ENCODE assay signal across 8 cellular contexts in genomic region chr1:147171399-147172167, GRCh38. TPM values are rescaled to one million over a fixed set of nuclear protein-coding genes. Genes with fewer than 3 reads are reported as not detected.
DNase-seq lines count a peak whose midpoint lies in the region; ATAC-seq and TF ChIP-seq lines count a peak whose summit lies in the region.

No MANE protein-coding gene starts in this region.

- TF ChIP-seq POLR2A in body of pancreas (IDR thresholded peaks at IDR 0.05), result no peak

- peak overlapping the region; percentile 72 for H3K9ac ChIP-seq in MM.1S (ENCODE audit: low read length)

- TF ChIP-seq CTCF in MM.1S (IDR thresholded peaks at IDR 0.05; ENCODE audit: low read length) (peak; percentile 10; the same call in 1 of the 2 replicates), body of pancreas (IDR thresholded peaks at IDR 0.05) (no peak)

- H3K4me1 ChIP-seq in MM.1S (ENCODE audit: low read length), result peaks cover 15% of the 10 kb centered on the region
- peaks cover 54% of the 10 kb centered on the region for H3K4me1 ChIP-seq in body of pancreas

- peak overlapping the region; percentile 79; the same call in 1 of the 2 replicates for H3K27ac ChIP-seq in MM.1S (ENCODE audit: low read length)
- peak overlapping the region; percentile 89 to 94 (median 93) for H3K27ac ChIP-seq in body of pancreas

- ATAC-seq in body of pancreas (no peak), GM19035 (IDR thresholded peaks at IDR 0.05; ENCODE audit: unreplicated experiment) (no peak)

- H3K4me3 ChIP-seq in MM.1S (ENCODE audit: low read length), result peak overlapping the region; percentile 91
- peak overlapping the region; percentile 73 to 87 for H3K4me3 ChIP-seq in body of pancreas

- peaks cover 16% of the 10 kb centered on the region for H3F3A ChIP-seq in MM.1S (ENCODE audit: insufficient read depth, low read length)

- peak; percentile 55 for DNase-seq in activated CD8-positive, alpha-beta memory T cell treated with anti-CD3 and anti-CD28 coated beads for 24 hours
- DNase-seq in activated CD8-positive, alpha-beta memory T cell treated with anti-CD3 and anti-CD28 coated beads, Interleukin-2, amount 50 U/mL, for 48 hours, result no peak
- DNase-seq in MM.1S, result peak; percentile 45
- DNase-seq in body of pancreas, result peak in 1 of 4 donors; percentile 16
- DNase-seq in left kidney (ENCODE audit: low read depth, low spot score), result peak; percentile 50
- DNase-seq in superior temporal gyrus (ENCODE audit: extremely low spot score), result peak; percentile 44
- no peak for DNase-seq in NCI-H2196 (lab: John Stamatoyannopoulos, UW; ENCODE audit: unreplicated experiment)

- H3K79me2 ChIP-seq in MM.1S (ENCODE audit: low read length), result peaks cover 34% of the 10 kb centered on the region

- WGBS in body of pancreas, 2 donors, result 0% methylated on average over 20 to 32 of the region's 32 CpGs

- H3K36me3 ChIP-seq in MM.1S (replicated peaks; ENCODE audit: insufficient read depth, low read length) (no peaks in the 10 kb centered on the region), body of pancreas (replicated peaks in 1 of 2; ENCODE audit: insufficient read depth in 1 of 2, low read depth in 2 of 2) (no peaks in the 10 kb centered on the region)

- no peaks in the 10 kb centered on the region for H3K9me2 ChIP-seq in MM.1S (replicated peaks; ENCODE audit: insufficient read depth, low read length)

- peak overlapping the region; percentile 87 for H3K4me2 ChIP-seq in MM.1S (ENCODE audit: low read depth, low read length)

- H3K27me3 ChIP-seq in MM.1S (replicated peaks; ENCODE audit: insufficient read depth, low read length) (no peaks in the 10 kb centered on the region), body of pancreas (no peaks in the 10 kb centered on the region)

- intact Hi-C loops in body of pancreas (cut with DNase I), result loop anchor here (10.0 kb wide), 1 partner anchor 73 kb away; the partner anchor contains the start of gene CHD1L

- H3K9me3 ChIP-seq in MM.1S (replicated peaks; ENCODE audit: insufficient read depth, low read length) (no peaks in the 10 kb centered on the region), body of pancreas (no peaks in the 10 kb centered on the region)

- H2AFZ ChIP-seq in MM.1S (ENCODE audit: low read length), result peak overlapping the region; percentile 98

- no peaks in the 10 kb centered on the region for H4K20me1 ChIP-seq in MM.1S (ENCODE audit: insufficient read depth, low read length)

RNA-seq across cellular contexts. Expression of gene PRKAB2, which starts 0.7 kb away (rescaled TPM):
- 10 to 100 TPM; 11.9 to 19.5 TPM for total RNA-seq in body of pancreas

RNA-seq across cellular contexts. Expression of gene FMO5, which starts 53.6 kb away (rescaled TPM):
- 10 to 100 TPM; 30.6 to 68.6 TPM for total RNA-seq in body of pancreas

Comparison
In these comparisons a context has a peak if more than half of its experiments do, and no peak if none do; other contexts are left out.
1. DNase-seq: peak in activated CD8-positive, alpha-beta memory T cell treated with anti-CD3 and anti-CD28 coated beads for 24 hours (single experiment), MM.1S (single experiment), left kidney (single experiment) and superior temporal gyrus (single experiment); none in activated CD8-positive, alpha-beta memory T cell treated with anti-CD3 and anti-CD28 coated beads, Interleukin-2, amount 50 U/mL, for 48 hours (single experiment) and NCI-H2196 (single experiment).